In the genomic region with DNA sequence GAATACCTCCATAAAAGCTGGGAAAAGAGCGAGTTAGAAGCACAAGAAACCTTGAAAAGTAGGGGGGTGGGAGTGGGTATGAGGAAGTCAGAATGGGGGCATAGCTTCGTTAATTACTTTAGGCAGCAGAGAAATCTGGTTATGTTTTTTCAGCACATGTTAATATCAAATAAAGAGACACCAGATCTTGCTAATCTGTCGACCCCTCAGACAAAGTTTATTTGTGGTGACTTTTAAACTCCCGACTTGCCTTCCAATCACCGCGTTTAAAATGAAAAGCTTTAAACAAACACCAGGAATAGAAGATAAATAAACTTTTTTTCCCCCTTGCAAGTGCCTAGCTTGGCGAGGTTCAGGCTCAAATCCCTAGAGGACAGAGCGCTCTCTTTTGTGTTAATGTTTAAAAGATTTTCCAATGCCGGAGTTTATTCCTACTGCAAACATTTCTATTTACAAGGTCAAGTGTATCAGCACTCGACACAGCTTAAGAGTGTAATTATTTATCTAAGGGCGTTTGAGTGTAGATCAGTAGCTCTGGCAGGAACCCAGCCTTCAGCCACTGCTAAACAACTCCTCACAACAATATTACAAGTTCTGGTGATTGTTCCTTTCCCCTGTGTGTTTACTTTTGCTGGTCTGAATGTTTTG, we compare ENCODE assay signal across 2 cellular contexts.
TF ChIP-seq lines count a peak whose summit lies in the region.

No MANE protein-coding gene starts in this region.

TF ChIP-seq in HCT116, 20 proteins besides CTCF, POLR2A, EP300 and RAD21:
- TF ChIP-seq ELF1 (IDR thresholded peaks at IDR 0.05; ENCODE audit: borderline replicate concordance, low read depth) (no peak), SRF (IDR thresholded peaks at IDR 0.05; ENCODE audit: low read depth) (no peak), CEBPB (IDR thresholded peaks at IDR 0.05; ENCODE audit: low read depth) (no peak), ZFX (IDR thresholded peaks at IDR 0.05) (no peak), JUND (IDR thresholded peaks at IDR 0.05) (no peak), YY1 (IDR thresholded peaks at IDR 0.05; ENCODE audit: extremely low read depth, insufficient replicate concordance, low read depth, low read length) (no peak), CBX3 (IDR thresholded peaks at IDR 0.05; ENCODE audit: low read depth) (no peak), EZH2phosphoT487 (IDR thresholded peaks at IDR 0.05; ENCODE audit: borderline replicate concordance) (peak; percentile 75; the same call in 1 of the 2 replicates), REST (IDR thresholded peaks at IDR 0.05; ENCODE audit: low read depth) (no peak), TCF7L2 (IDR thresholded peaks at IDR 0.05; ENCODE audit: borderline replicate concordance, extremely low read depth, insufficient read depth, insufficient read length) (no peak), POLR2AphosphoS5 (IDR thresholded peaks at IDR 0.05; ENCODE audit: low read depth, low read length) (no peak), EGR1 (IDR thresholded peaks at IDR 0.05; ENCODE audit: low read depth) (no peak), SIN3A (IDR thresholded peaks at IDR 0.05; ENCODE audit: low read depth) (no peak), EZH2 (IDR thresholded peaks at IDR 0.05) (peak; percentile 79; the same call in 1 of the 2 replicates), FOSL1 (IDR thresholded peaks at IDR 0.05; ENCODE audit: low read depth) (no peak)
- TF ChIP-seq, protein P1, sequence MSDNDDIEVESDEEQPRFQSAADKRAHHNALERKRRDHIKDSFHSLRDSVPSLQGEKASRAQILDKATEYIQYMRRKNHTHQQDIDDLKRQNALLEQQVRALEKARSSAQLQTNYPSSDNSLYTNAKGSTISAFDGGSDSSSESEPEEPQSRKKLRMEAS (IDR thresholded peaks at IDR 0.05) = no peak

TF ChIP-seq in SK-N-SH, 30 proteins besides CTCF, POLR2A, EP300 and RAD21:
- 0 out of 2 replicates have a peak, but pooled peaks have one; percentile 23 for TF ChIP-seq ZBTB33 (IDR thresholded peaks at IDR 0.05; ENCODE audit: borderline replicate concordance, low read depth)
- TF ChIP-seq NFIC (IDR thresholded peaks at IDR 0.05; ENCODE audit: borderline replicate concordance) = no peak
- peak; percentile 77 for TF ChIP-seq POLR2AphosphoS5 (IDR thresholded peaks at IDR 0.05; ENCODE audit: low read depth, low read length)
- no peak for TF ChIP-seq SIN3A (IDR thresholded peaks at IDR 0.05; ENCODE audit: borderline replicate concordance, low read depth, low read length)
- TF ChIP-seq FOSL2 (IDR thresholded peaks at IDR 0.05; ENCODE audit: borderline replicate concordance, low read depth) = no peak
- no peak for TF ChIP-seq FOXJ3 (CRISPR knock-in tag; IDR thresholded peaks at IDR 0.05)
- TF ChIP-seq ELF1 (IDR thresholded peaks at IDR 0.05) = no peak
- TF ChIP-seq GABPA (IDR thresholded peaks at IDR 0.05; ENCODE audit: low read depth) = no peak
